11 cellular contexts compared by ENCODE assay signal in genomic region chr17:16911141-16911937, GRCh38.
DNase-seq lines count a peak whose midpoint lies in the region; ATAC-seq and TF ChIP-seq lines count a peak whose summit lies in the region.
"Had no signal": no experiment of that assay in that cellular context is flagged by ENCODE, and none has a peak within 500 bp of the region (broad histone marks: within the 10 kb centered on the region; RNA-seq: fewer than 3 reads in every experiment).

No MANE protein-coding gene starts in this region.

- intact Hi-C loops in spleen (cut with DNase I; ENCODE audit: low total_unique reads), result no loop called here
- intact Hi-C loops in esophagus squamous epithelium (cut with DNase I), result no loop called here

- no peak overlapping the region for H3K27ac ChIP-seq in spleen
- no peak overlapping the region for H3K27ac ChIP-seq in esophagus squamous epithelium

- in situ Hi-C loops in astrocyte of the spinal cord (cut with HindIII; ENCODE audit: low sequenced_read_pairs), result no loop called here

- no peak for ATAC-seq in GM21619 (IDR thresholded peaks at IDR 0.05; ENCODE audit: unreplicated experiment)
- ATAC-seq: T-helper 17 cell had no signal

- WGBS in spleen, 5 donors, result 77 to 81% (median 79%) methylated on average over 14 to 17 of the region's 17 CpGs
- 75 to 79% methylated on average over 9 to 14 of the region's 17 CpGs for WGBS in esophagus squamous epithelium, 2 donors

- H3K36me3 ChIP-seq in spleen (no peaks in the 10 kb centered on the region), esophagus squamous epithelium (no peaks in the 10 kb centered on the region)

- no peak for TF ChIP-seq POLR2A in spleen (IDR thresholded peaks at IDR 0.05)
- no peak for TF ChIP-seq POLR2A in esophagus squamous epithelium (IDR thresholded peaks at IDR 0.05)

- TF ChIP-seq CTCF in astrocyte of the spinal cord (IDR thresholded peaks at IDR 0.05; ENCODE audit: low read depth, low read length) (no peak), spleen (IDR thresholded peaks at IDR 0.05 in 8 of 11, conservative IDR thresholded peaks at IDR 0.05 in 3 of 11) (no peak), esophagus squamous epithelium (IDR thresholded peaks at IDR 0.05) (no peak)

- H3K4me1 ChIP-seq in spleen (no peaks in the 10 kb centered on the region), esophagus squamous epithelium (no peaks in the 10 kb centered on the region)

- H3K27me3 ChIP-seq in spleen (replicated peaks in 1 of 7) (peaks cover 0 to 17% (median 0%) of the 10 kb centered on the region in 7 donors), esophagus squamous epithelium (peaks cover 0 to 27% (median 0%) of the 10 kb centered on the region in 4 donors)

- peak; percentile 53 for DNase-seq in activated CD8-positive, alpha-beta memory T cell treated with anti-CD3 and anti-CD28 coated beads for 24 hours
- no peak for DNase-seq in activated CD8-positive, alpha-beta memory T cell treated with anti-CD3 and anti-CD28 coated beads, Interleukin-2, amount 50 U/mL, for 4 hours
- peak; percentile 25 for DNase-seq in astrocyte of the spinal cord (ENCODE audit: low read depth, low spot score)
- DNase-seq in inferior parietal cortex (ENCODE audit: extremely low spot score), result peak; percentile 10
- DNase-seq in spleen, result peak; percentile 69
- no peak for DNase-seq in esophagus squamous epithelium (lab: John Stamatoyannopoulos, UW)
- no peak for DNase-seq in HK-2 (ENCODE audit: unreplicated experiment)
- DNase-seq: DND-41; stimulated activated CD4-positive, alpha-beta T cell treated with anti-CD3 and anti-CD28 coated beads, Interleukin-2, amount 100 ng/mL, for 48 hours; T-helper 17 cell had no signal

- H3K9me3 ChIP-seq in spleen, result no peaks in the 10 kb centered on the region
- no peaks in the 10 kb centered on the region for H3K9me3 ChIP-seq in esophagus squamous epithelium

- H3K4me3 ChIP-seq in astrocyte of the spinal cord (ENCODE audit: low read depth, low read length) (no peak overlapping the region), spleen (no peak overlapping the region), esophagus squamous epithelium (no peak overlapping the region)

Comparison
In these comparisons a context has a peak if more than half of its experiments do, and no peak if none do; other contexts are left out.
1. DNase-seq: peak in activated CD8-positive, alpha-beta memory T cell treated with anti-CD3 and anti-CD28 coated beads for 24 hours (single experiment), astrocyte of the spinal cord (single experiment), inferior parietal cortex (single experiment) and spleen (single experiment); none in activated CD8-positive, alpha-beta memory T cell treated with anti-CD3 and anti-CD28 coated beads, Interleukin-2, amount 50 U/mL, for 4 hours (single experiment), esophagus squamous epithelium (single experiment) and HK-2 (single experiment).